Comparison of ENCODE assay signal across 12 cellular contexts in genomic region chr2:216554755-216555154, GRCh38. TPM values are rescaled to one million over a fixed set of nuclear protein-coding genes. Genes with fewer than 3 reads are reported as not detected.
DNase-seq lines count a peak whose midpoint lies in the region; ATAC-seq and TF ChIP-seq lines count a peak whose summit lies in the region.
"Had no signal": no experiment of that assay in that cellular context is flagged by ENCODE, and none has a peak within 500 bp of the region (broad histone marks: within the 10 kb centered on the region; RNA-seq: fewer than 3 reads in every experiment).

No MANE protein-coding gene starts in this region.

- no peaks in the 10 kb centered on the region for H3K9me3 ChIP-seq in osteoblast (ENCODE audit: low read depth, low read length)

- H3K4me3 ChIP-seq in osteoblast (ENCODE audit: insufficient read depth, low read length), result no peak overlapping the region
- H3K4me3 ChIP-seq: cardiac muscle cell had no signal

- no peak overlapping the region for H3K4me2 ChIP-seq in osteoblast (ENCODE audit: insufficient read depth, low read length)

- H2AFZ ChIP-seq in osteoblast (ENCODE audit: low read length), result no peak overlapping the region

- H3K27ac ChIP-seq in cingulate gyrus (ENCODE audit: low read depth, low read length), result peak overlapping the region; percentile 41
- peak overlapping the region; percentile 66 for H3K27ac ChIP-seq in osteoblast (ENCODE audit: low read depth, low read length)
- H3K27ac ChIP-seq: cardiac muscle cell had no signal

- DNase-seq in DMS153 (lab: John Stamatoyannopoulos, UW) (peak; percentile 82), NCI-H1092 treated with DMSO at 0.1 percent for 48 hours (lab: John Stamatoyannopoulos, UW) (peak; percentile 44), osteoblast (ENCODE audit: insufficient read length, low spot score, missing footprints) (no peak), omental fat pad (ENCODE audit: low spot score) (no peak), NCI-H1930 (lab: John Stamatoyannopoulos, UW) (no peak), cerebellar nuclear complex (lab: John Stamatoyannopoulos, UW) (no peak)
- DNase-seq: activated CD8-positive, alpha-beta memory T cell treated with anti-CD3 and anti-CD28 coated beads for 24 hours; activated gamma-delta T cell; mesendoderm; stimulated activated CD4-positive, alpha-beta T cell treated with anti-CD3 and anti-CD28 coated beads, Interleukin-4, amount 100 ng/mL, for 24 hours had no signal

- no peaks in the 10 kb centered on the region for H3K27me3 ChIP-seq in osteoblast (ENCODE audit: insufficient read depth, low read length)
- H3K27me3 ChIP-seq: cardiac muscle cell had no signal

- TF ChIP-seq CTCF in osteoblast (IDR thresholded peaks at IDR 0.05; ENCODE audit: extremely low read depth, low read depth, low read length), result no peak
- TF ChIP-seq CTCF in omental fat pad (IDR thresholded peaks at IDR 0.05), result no peak

- H3K36me3 ChIP-seq in osteoblast (ENCODE audit: insufficient read depth, low read length), result no peaks in the 10 kb centered on the region
- H3K36me3 ChIP-seq: cardiac muscle cell had no signal

- no peaks in the 10 kb centered on the region for H3K79me2 ChIP-seq in osteoblast (ENCODE audit: insufficient read depth, low read length)

- H4K20me1 ChIP-seq in osteoblast (ENCODE audit: insufficient read depth, low read length), result no peaks in the 10 kb centered on the region

- ATAC-seq in omental fat pad (ENCODE audit: low FRiP score), result no peak

- peaks cover 81% of the 10 kb centered on the region for H3K4me1 ChIP-seq in osteoblast (ENCODE audit: insufficient read depth, low read length)

RNA-seq across cellular contexts. Expression of gene RPL37A, which starts 56.1 kb away (rescaled TPM):
- total RNA-seq in osteoblast (869 and 994 TPM in 2 replicates), omental fat pad (1,000 to 10,000 TPM; 1,064 to 1,421 (median 1,319) TPM)

Comparison
In these comparisons a context has a peak if more than half of its experiments do, and no peak if none do; other contexts are left out.
1. DNase-seq: peak in DMS153 (single experiment) and NCI-H1092 treated with DMSO at 0.1 percent for 48 hours (single experiment); none in osteoblast (single experiment), omental fat pad (single experiment), NCI-H1930 (0 of 2) and cerebellar nuclear complex (0 of 2).